In genomic region chr6:165109011-165109410, GRCh38 we compare ENCODE assay signal across 29 cellular contexts.
"Had no signal": no experiment of that assay in that cellular context is flagged by ENCODE, and none has a peak within 500 bp of the region (broad histone marks: within the 10 kb centered on the region; RNA-seq: fewer than 3 reads in every experiment).

No MANE protein-coding gene starts in this region.

- H3K36me3 ChIP-seq: left lung, lower lobe of right lung, pancreas, sigmoid colon, spleen, suprapubic skin, thoracic aorta, tibial artery, upper lobe of right lung had no signal

- H3K4me1 Mint-ChIP-seq: immature natural killer cell; naive thymus-derived CD4-positive, alpha-beta T cell; stimulated activated effector memory CD8-positive, alpha-beta T cell treated with anti-CD3 and anti-CD28 coated beads, Interleukin-12 subunit alpha, Interleukin-12 subunit beta, amount 100 ng/mL, for 72 hours had no signal

- H3K27me3 ChIP-seq: left lung, pancreas, sigmoid colon, spleen, suprapubic skin, tibial artery, upper lobe of right lung had no signal

- H3K36me3 Mint-ChIP-seq: immature natural killer cell; naive thymus-derived CD4-positive, alpha-beta T cell; stimulated activated effector memory CD8-positive, alpha-beta T cell treated with anti-CD3 and anti-CD28 coated beads, Interleukin-12 subunit alpha, Interleukin-12 subunit beta, amount 100 ng/mL, for 72 hours had no signal

- H3K27ac ChIP-seq: left lung, lower lobe of right lung, pancreas, psoas muscle, sigmoid colon, spleen, suprapubic skin, thoracic aorta, tibial artery, upper lobe of right lung had no signal

- H3K4me3 ChIP-seq: left lung, lower lobe of right lung, mucosa of descending colon, pancreas, psoas muscle, sigmoid colon, spleen, suprapubic skin, thoracic aorta, tibial artery, upper lobe of right lung had no signal

- H3K9me3 ChIP-seq: lower lobe of right lung, pancreas, sigmoid colon, thoracic aorta had no signal

- ATAC-seq: left colon; left lung; lower lobe of right lung; mucosa of descending colon; naive thymus-derived CD4-positive, alpha-beta T cell; natural killer cell treated with Interleukin-12 subunit alpha and Interleukin-12 subunit beta and Interleukin-15 and Interleukin-18, amount 100 ng/mL, for 72 hours; pancreas; psoas muscle; right cardiac atrium; stimulated activated effector memory CD8-positive, alpha-beta T cell treated with anti-CD3 and anti-CD28 coated beads, Interleukin-12 subunit alpha, Interleukin-12 subunit beta, amount 100 ng/mL, for 72 hours; upper lobe of right lung had no signal

- H3K4me1 ChIP-seq: left lung, lower lobe of right lung, pancreas, psoas muscle, sigmoid colon, spleen, suprapubic skin, tibial artery, upper lobe of right lung had no signal

- H3K27ac Mint-ChIP-seq: immature natural killer cell; naive thymus-derived CD4-positive, alpha-beta T cell; natural killer cell treated with Interleukin-12 subunit alpha and Interleukin-12 subunit beta and Interleukin-15 and Interleukin-18, amount 100 ng/mL, for 72 hours; stimulated activated effector memory CD8-positive, alpha-beta T cell treated with anti-CD3 and anti-CD28 coated beads, Interleukin-12 subunit alpha, Interleukin-12 subunit beta, amount 100 ng/mL, for 72 hours; stimulated activated naive CD8-positive, alpha-beta T cell treated with anti-CD3 and anti-CD28 coated beads, Interleukin-15, Interleukin-2, amounts not matched to agents 100 ng/mL and 50 ng/mL, for 24 hours had no signal

- H3K27me3 Mint-ChIP-seq: naive thymus-derived CD4-positive, alpha-beta T cell; natural killer cell treated with Interleukin-12 subunit alpha and Interleukin-12 subunit beta and Interleukin-15 and Interleukin-18, amount 100 ng/mL, for 72 hours; stimulated activated naive CD8-positive, alpha-beta T cell treated with anti-CD3 and anti-CD28 coated beads, Interleukin-15, Interleukin-2, amounts not matched to agents 100 ng/mL and 50 ng/mL, for 24 hours had no signal

- DNase-seq: hypothalamus; immature natural killer cell; kidney; left colon; left lung; lower lobe of right lung; mammary epithelial cell; midbrain; mucosa of descending colon; naive thymus-derived CD4-positive, alpha-beta T cell; nucleus accumbens; pancreas; psoas muscle; right cardiac atrium; sigmoid colon; small intestine; spleen; stimulated activated CD4-positive, alpha-beta T cell treated with anti-CD3 and anti-CD28 coated beads, Interleukin-4, amount 100 ng/mL, for 24 hours; stimulated activated naive CD4-positive, alpha-beta T cell; tibial artery; trophoblast cell; upper lobe of right lung had no signal

- FAIRE-seq: islet of Langerhans, kidney, pancreas, small intestine, urothelium cell line had no signal

- H3K4me3 Mint-ChIP-seq: immature natural killer cell; naive thymus-derived CD4-positive, alpha-beta T cell; natural killer cell treated with Interleukin-12 subunit alpha and Interleukin-12 subunit beta and Interleukin-15 and Interleukin-18, amount 100 ng/mL, for 72 hours; stimulated activated effector memory CD8-positive, alpha-beta T cell treated with anti-CD3 and anti-CD28 coated beads, Interleukin-12 subunit alpha, Interleukin-12 subunit beta, amount 100 ng/mL, for 72 hours; stimulated activated naive CD8-positive, alpha-beta T cell treated with anti-CD3 and anti-CD28 coated beads, Interleukin-15, Interleukin-2, amounts not matched to agents 100 ng/mL and 50 ng/mL, for 24 hours had no signal
